In genomic region chr9:97907051-97907450, GRCh38 we compare ENCODE assay signal across 15 cellular contexts. TPM values are rescaled to one million over a fixed set of nuclear protein-coding genes. Genes with fewer than 3 reads are reported as not detected.
DNase-seq lines count a peak whose midpoint lies in the region; ATAC-seq and TF ChIP-seq lines count a peak whose summit lies in the region.
"Had no signal": no experiment of that assay in that cellular context is flagged by ENCODE, and none has a peak within 500 bp of the region (broad histone marks: within the 10 kb centered on the region; RNA-seq: fewer than 3 reads in every experiment).

No MANE protein-coding gene starts in this region.

- peak; percentile 52 for DNase-seq in activated CD8-positive, alpha-beta memory T cell treated with anti-CD3 and anti-CD28 coated beads, Interleukin-2, amount 10 ng/mL, durations not matched to agents 7 days and 5 days
- no peak for DNase-seq in activated CD8-positive, alpha-beta memory T cell treated with anti-CD3 and anti-CD28 coated beads for 24 hours
- DNase-seq in OCI-LY7 (ENCODE audit: low spot score) (peak; percentile 15), NCI-H2081 treated with DMSO at 0.1 percent for 48 hours (lab: John Stamatoyannopoulos, UW) (no peak), dermis blood vessel endothelial cell (no peak)
- no peak for DNase-seq in central memory CD8-positive, alpha-beta T cell (ENCODE audit: low spot score in 2 of 2)
- no peak for DNase-seq in stimulated activated effector memory CD8-positive, alpha-beta T cell treated with anti-CD3 and anti-CD28 coated beads, Interleukin-12 subunit alpha, Interleukin-12 subunit beta, amount 100 ng/mL, for 72 hours (ENCODE audit: low spot score in 2 of 2)
- DNase-seq: activated CD4-positive, CD25-positive, alpha-beta regulatory T cell treated with anti-CD3 and anti-CD28 coated beads, Interleukin-2, amount 50 U/mL, for 72 hours; EL; endodermal cell; mammary epithelial cell; NCI-H446; psoas muscle had no signal

- H3K27ac ChIP-seq in OCI-LY7 (ENCODE audit: low read depth, low read length, poor library complexity, severe bottlenecking): no peak overlapping the region
- H3K27ac ChIP-seq: psoas muscle, thoracic aorta had no signal

- ATAC-seq in activated CD8-positive, alpha-beta memory T cell treated with anti-CD3 and anti-CD28 coated beads, Interleukin-2, amount 10 ng/mL, durations not matched to agents 7 days and 5 days: peak; percentile 25
- no peak for ATAC-seq in central memory CD8-positive, alpha-beta T cell (replicated peaks; ENCODE audit: extremely low read depth, poor library complexity, severe bottlenecking)
- ATAC-seq in stimulated activated effector memory CD8-positive, alpha-beta T cell treated with anti-CD3 and anti-CD28 coated beads, Interleukin-12 subunit alpha, Interleukin-12 subunit beta, amount 100 ng/mL, for 72 hours: no peak
- ATAC-seq in GM19328 (IDR thresholded peaks at IDR 0.05; ENCODE audit: unreplicated experiment): no peak

- no peaks in the 10 kb centered on the region for H4K20me1 ChIP-seq in OCI-LY7 (ENCODE audit: insufficient read depth, low read length)

- peaks cover 79% of the 10 kb centered on the region for H3K36me3 ChIP-seq in OCI-LY7 (ENCODE audit: insufficient read depth, low read length)

- no peaks in the 10 kb centered on the region for H3K9me3 Mint-ChIP-seq in activated CD8-positive, alpha-beta memory T cell treated with anti-CD3 and anti-CD28 coated beads, Interleukin-2, amount 10 ng/mL, durations not matched to agents 7 days and 5 days (ENCODE audit: low read depth)
- H3K9me3 Mint-ChIP-seq in central memory CD8-positive, alpha-beta T cell: no peaks in the 10 kb centered on the region
- H3K9me3 Mint-ChIP-seq in stimulated activated effector memory CD8-positive, alpha-beta T cell treated with anti-CD3 and anti-CD28 coated beads, Interleukin-12 subunit alpha, Interleukin-12 subunit beta, amount 100 ng/mL, for 72 hours: no peaks in the 10 kb centered on the region
- H3K9me3 Mint-ChIP-seq: endodermal cell had no signal

- TF ChIP-seq CTCF in OCI-LY7 (conservative IDR thresholded peaks at IDR 0.05; ENCODE audit: low read length): no peak

- no peaks in the 10 kb centered on the region for H3K9me2 ChIP-seq in OCI-LY7 (ENCODE audit: insufficient read depth, low read length)

- intact Hi-C loops in OCI-LY7 (cut with micrococcal nuclease; ENCODE audit: unreplicated experiment): no loop called here

- BruUV-seq in OCI-LY7 (replicated peaks; lab: Mats Ljungman, UMichigan): no TSS peak

- CTCF ChIA-PET in activated CD8-positive, alpha-beta memory T cell treated with anti-CD3 and anti-CD28 coated beads, Interleukin-2, amount 10 ng/mL, durations not matched to agents 7 days and 5 days (lab: Charles Lee): interaction anchor here (0.7 to 10.2 kb wide), 5 partner anchors 9 to 495 kb away, joined by 3 to 134 read pairs (median 6); partner anchors contain the start of genes TDRD7 and TRMO
- CTCF ChIA-PET in OCI-LY7 (lab: Charles Lee; ENCODE audit: unreplicated experiment): no interaction called here

- peaks cover 8% of the 10 kb centered on the region for H3K4me1 ChIP-seq in OCI-LY7 (ENCODE audit: insufficient read depth, low read length, poor library complexity, severe bottlenecking)

- H3K27ac Mint-ChIP-seq in activated CD8-positive, alpha-beta memory T cell treated with anti-CD3 and anti-CD28 coated beads, Interleukin-2, amount 10 ng/mL, durations not matched to agents 7 days and 5 days: peak overlapping the region; percentile 97
- H3K27ac Mint-ChIP-seq in central memory CD8-positive, alpha-beta T cell (ENCODE audit: low read depth): peak overlapping the region; percentile 95
- peak overlapping the region; percentile 90 for H3K27ac Mint-ChIP-seq in stimulated activated effector memory CD8-positive, alpha-beta T cell treated with anti-CD3 and anti-CD28 coated beads, Interleukin-12 subunit alpha, Interleukin-12 subunit beta, amount 100 ng/mL, for 72 hours
- H3K27ac Mint-ChIP-seq: endodermal cell had no signal

- no peak overlapping the region for H3K4me3 Mint-ChIP-seq in activated CD8-positive, alpha-beta memory T cell treated with anti-CD3 and anti-CD28 coated beads, Interleukin-2, amount 10 ng/mL, durations not matched to agents 7 days and 5 days
- H3K4me3 Mint-ChIP-seq in central memory CD8-positive, alpha-beta T cell: peak overlapping the region; percentile 76
- peak overlapping the region; percentile 71 for H3K4me3 Mint-ChIP-seq in stimulated activated effector memory CD8-positive, alpha-beta T cell treated with anti-CD3 and anti-CD28 coated beads, Interleukin-12 subunit alpha, Interleukin-12 subunit beta, amount 100 ng/mL, for 72 hours
- H3K4me3 Mint-ChIP-seq: endodermal cell had no signal

- 0 out of 2 replicates have a peak, but pooled peaks cover 4% of the 10 kb centered on the region for H3K79me2 ChIP-seq in OCI-LY7 (ENCODE audit: insufficient read depth, low read depth, low read length)

- H3K9me3 ChIP-seq in OCI-LY7 (ENCODE audit: low read length): no peaks in the 10 kb centered on the region
- H3K9me3 ChIP-seq: psoas muscle, thoracic aorta had no signal

- POLR2A ChIA-PET in OCI-LY7 (lab: Charles Lee): interaction anchor here (1.1 kb wide), 1 partner anchor 55 kb away, joined by 4 read pairs; no protein-coding TSS in a partner anchor

- H3K36me3 Mint-ChIP-seq in activated CD8-positive, alpha-beta memory T cell treated with anti-CD3 and anti-CD28 coated beads, Interleukin-2, amount 10 ng/mL, durations not matched to agents 7 days and 5 days: peaks cover 37% of the 10 kb centered on the region
- peaks cover 40% of the 10 kb centered on the region for H3K36me3 Mint-ChIP-seq in central memory CD8-positive, alpha-beta T cell (ENCODE audit: insufficient read depth)
- peaks cover 64% of the 10 kb centered on the region for H3K36me3 Mint-ChIP-seq in stimulated activated effector memory CD8-positive, alpha-beta T cell treated with anti-CD3 and anti-CD28 coated beads, Interleukin-12 subunit alpha, Interleukin-12 subunit beta, amount 100 ng/mL, for 72 hours

- no peak overlapping the region for H2AFZ ChIP-seq in OCI-LY7 (ENCODE audit: low read length)

- H3K4me1 Mint-ChIP-seq in activated CD8-positive, alpha-beta memory T cell treated with anti-CD3 and anti-CD28 coated beads, Interleukin-2, amount 10 ng/mL, durations not matched to agents 7 days and 5 days: peaks cover 56% of the 10 kb centered on the region
- H3K4me1 Mint-ChIP-seq in central memory CD8-positive, alpha-beta T cell: peaks cover 58% of the 10 kb centered on the region
- H3K4me1 Mint-ChIP-seq in stimulated activated effector memory CD8-positive, alpha-beta T cell treated with anti-CD3 and anti-CD28 coated beads, Interleukin-12 subunit alpha, Interleukin-12 subunit beta, amount 100 ng/mL, for 72 hours: peaks cover 61% of the 10 kb centered on the region

- H3K27me3 Mint-ChIP-seq in activated CD8-positive, alpha-beta memory T cell treated with anti-CD3 and anti-CD28 coated beads, Interleukin-2, amount 10 ng/mL, durations not matched to agents 7 days and 5 days: no peaks in the 10 kb centered on the region
- H3K27me3 Mint-ChIP-seq in central memory CD8-positive, alpha-beta T cell: no peaks in the 10 kb centered on the region

- H3K4me3 ChIP-seq in OCI-LY7 (ENCODE audit: low read depth, low read length, poor library complexity, severe bottlenecking): no peak overlapping the region
- H3K4me3 ChIP-seq: psoas muscle, thoracic aorta had no signal

- H3K4me2 ChIP-seq in OCI-LY7 (ENCODE audit: low read length): peak overlapping the region; percentile 36; the same call in 1 of the 2 replicates

RNA-seq across cellular contexts. Expression of gene TRMO, which starts 15.2 kb away (rescaled TPM):
- total RNA-seq in activated CD8-positive, alpha-beta memory T cell treated with anti-CD3 and anti-CD28 coated beads, Interleukin-2, amount 10 ng/mL, durations not matched to agents 7 days and 5 days: 10 to 100 TPM; 14.9 to 15.4 TPM
- 17.6 and 34.7 TPM in 2 replicates for total RNA-seq in OCI-LY7 (2014; rRNA removed; shearing (Covaris generic))
- total RNA-seq in OCI-LY7 (2022) (9.3 and 10.9 TPM in 2 replicates), dermis blood vessel endothelial cell (18.5 and 19.2 TPM in 2 replicates)

RNA-seq across cellular contexts. Expression of gene HEMGN, which starts 30.9 kb away (rescaled TPM):
- under 1 TPM; 0.23 to 0.47 TPM for total RNA-seq in activated CD8-positive, alpha-beta memory T cell treated with anti-CD3 and anti-CD28 coated beads, Interleukin-2, amount 10 ng/mL, durations not matched to agents 7 days and 5 days
- 4.3 and 5.4 TPM in 2 replicates for total RNA-seq in OCI-LY7 (2014; rRNA removed; shearing (Covaris generic))
- total RNA-seq in OCI-LY7 (2022) (3.3 and 3.8 TPM in 2 replicates), dermis blood vessel endothelial cell (not detected in 2 replicates)
- total RNA-seq: endodermal cell, mammary epithelial cell had no signal

RNA-seq across cellular contexts. Expression of gene FOXE1, which starts 54.0 kb away (rescaled TPM):
- not detected for total RNA-seq in activated CD8-positive, alpha-beta memory T cell treated with anti-CD3 and anti-CD28 coated beads, Interleukin-2, amount 10 ng/mL, durations not matched to agents 7 days and 5 days
- not detected in 2 replicates for total RNA-seq in OCI-LY7 (2014; rRNA removed; shearing (Covaris generic))
- total RNA-seq in OCI-LY7 (2022) (not detected in 2 replicates), dermis blood vessel endothelial cell (0.09 and 0.17 TPM in 2 replicates)
- total RNA-seq: endodermal cell, psoas muscle had no signal

Comparison
In these comparisons a context has a peak if more than half of its experiments do, and no peak if none do; other contexts are left out.
1. DNase-seq: peak in activated CD8-positive, alpha-beta memory T cell treated with anti-CD3 and anti-CD28 coated beads, Interleukin-2, amount 10 ng/mL, durations not matched to agents 7 days and 5 days (single experiment) and OCI-LY7 (single experiment); none in activated CD8-positive, alpha-beta memory T cell treated with anti-CD3 and anti-CD28 coated beads for 24 hours (single experiment), central memory CD8-positive, alpha-beta T cell (0 of 2), stimulated activated effector memory CD8-positive, alpha-beta T cell treated with anti-CD3 and anti-CD28 coated beads, Interleukin-12 subunit alpha, Interleukin-12 subunit beta, amount 100 ng/mL, for 72 hours (0 of 2), NCI-H2081 treated with DMSO at 0.1 percent for 48 hours (single experiment) and dermis blood vessel endothelial cell (single experiment).
2. Peak in every context shown above with its lines, with median percentiles within 50 percentile points of each other: H3K27ac Mint-ChIP-seq.